ENCODE assay signal across 23 cellular contexts in genomic region chr1:66119148-66119547, GRCh38.
A peak's percentile ranks its signal among the peaks of the same experiment; 100 is the strongest.
DNase-seq lines count a peak whose midpoint lies in the region; ATAC-seq and TF ChIP-seq lines count a peak whose summit lies in the region.
"Had no signal": no experiment of that assay in that cellular context is flagged by ENCODE, and none has a peak within 500 bp of the region (broad histone marks: within the 10 kb centered on the region; RNA-seq: fewer than 3 reads in every experiment).

No MANE protein-coding gene starts in this region.

- no peak for TF ChIP-seq CTCF in dorsolateral prefrontal cortex (IDR thresholded peaks at IDR 0.05 in 54 of 56, conservative IDR thresholded peaks at IDR 0.05 in 2 of 56; ENCODE audit: low read depth in 1 of 56, partially characterized antibody in 56 of 56)

- no peaks in the 10 kb centered on the region for H3K4me1 Mint-ChIP-seq in activated naive CD8-positive, alpha-beta T cell treated with anti-CD3 and anti-CD28 coated beads for 36 hours
- H3K4me1 Mint-ChIP-seq: activated CD4-positive, alpha-beta T cell treated with anti-CD3 and anti-CD28 coated beads, Interleukin-2, amount 10 ng/mL, durations not matched to agents 24 days and 14 days had no signal

- H3K4me3 ChIP-seq in dorsolateral prefrontal cortex: no peak overlapping the region
- H3K4me3 ChIP-seq: esophagus muscularis mucosa, GM23248, right atrium auricular region, vagina had no signal

- DNase-seq in NCI-H1105 (lab: John Stamatoyannopoulos, UW): peak; percentile 4
- no peak for DNase-seq in NCI-H1105 treated with DMSO at 0.1 percent for 48 hours (lab: John Stamatoyannopoulos, UW)
- peak; percentile 72 for DNase-seq in NAMALWA (ENCODE audit: low spot score)
- no peak for DNase-seq in dorsolateral prefrontal cortex
- DNase-seq in SW480 (ENCODE audit: low spot score): no peak
- DNase-seq in NCI-H2171 treated with DMSO at 0.1 percent for 48 hours (lab: John Stamatoyannopoulos, UW): no peak
- no peak for DNase-seq in activated naive CD8-positive, alpha-beta T cell treated with anti-CD3 and anti-CD28 coated beads for 36 hours
- DNase-seq: 8988T; activated CD4-positive, alpha-beta T cell treated with anti-CD3 and anti-CD28 coated beads, Interleukin-2, amount 10 ng/mL, durations not matched to agents 24 days and 14 days; effector memory CD8-positive, alpha-beta T cell; GM23248; kidney; mammary epithelial cell; NCI-H146; NCI-H524; stimulated activated CD4-positive, alpha-beta T cell treated with anti-CD3 and anti-CD28 coated beads, Interleukin-12 subunit alpha, Interleukin-12 subunit beta, amount 100 ng/mL, for 4 hours had no signal

- H3K27me3 Mint-ChIP-seq in activated naive CD8-positive, alpha-beta T cell treated with anti-CD3 and anti-CD28 coated beads for 36 hours: no peaks in the 10 kb centered on the region
- H3K27me3 Mint-ChIP-seq: brain had no signal

- no peak overlapping the region for H3K27ac Mint-ChIP-seq in activated naive CD8-positive, alpha-beta T cell treated with anti-CD3 and anti-CD28 coated beads for 36 hours
- H3K27ac Mint-ChIP-seq: activated CD4-positive, alpha-beta T cell treated with anti-CD3 and anti-CD28 coated beads, Interleukin-2, amount 10 ng/mL, durations not matched to agents 24 days and 14 days; activated T-helper 2 cell treated with anti-CD3 and anti-CD28 coated beads, Interferon-gamma antibody, Interleukin-2, Interleukin-4, amounts not matched to agents 10 μg/mL and 5 μg/mL and 100 μg/mL, durations not matched to agents 14 hours and 24 hours and 36 hours; brain; effector memory CD8-positive, alpha-beta T cell had no signal

- peak overlapping the region in 42 of 59 donors; percentile 1 to 78 (median 44) for H3K27ac ChIP-seq in dorsolateral prefrontal cortex
- H3K27ac ChIP-seq: esophagus muscularis mucosa, GM23248, right atrium auricular region, vagina had no signal

- intact Hi-C loops in dorsolateral prefrontal cortex (cut with DNase I): no loop called here

- ATAC-seq in HG02852 (IDR thresholded peaks at IDR 0.05; ENCODE audit: unreplicated experiment): peak; percentile 56
- ATAC-seq: effector memory CD8-positive, alpha-beta T cell; HepG2 had no signal

- H3K9me3 Mint-ChIP-seq in activated naive CD8-positive, alpha-beta T cell treated with anti-CD3 and anti-CD28 coated beads for 36 hours: peaks cover 1% of the 10 kb centered on the region
- H3K9me3 Mint-ChIP-seq: activated T-helper 2 cell treated with anti-CD3 and anti-CD28 coated beads, Interferon-gamma antibody, Interleukin-2, Interleukin-4, amounts not matched to agents 10 μg/mL and 5 μg/mL and 100 μg/mL, durations not matched to agents 14 hours and 24 hours and 36 hours; effector memory CD8-positive, alpha-beta T cell had no signal

- no peak overlapping the region for H3K4me3 Mint-ChIP-seq in activated naive CD8-positive, alpha-beta T cell treated with anti-CD3 and anti-CD28 coated beads for 36 hours
- H3K4me3 Mint-ChIP-seq: activated CD4-positive, alpha-beta T cell treated with anti-CD3 and anti-CD28 coated beads, Interleukin-2, amount 10 ng/mL, durations not matched to agents 24 days and 14 days; brain; effector memory CD8-positive, alpha-beta T cell had no signal

- no peaks in the 10 kb centered on the region for H3K27me3 ChIP-seq in dorsolateral prefrontal cortex
- H3K27me3 ChIP-seq: esophagus muscularis mucosa, right atrium auricular region, vagina had no signal

- no peaks in the 10 kb centered on the region for H3K36me3 Mint-ChIP-seq in activated naive CD8-positive, alpha-beta T cell treated with anti-CD3 and anti-CD28 coated beads for 36 hours

Comparison
In these comparisons a context has a peak if more than half of its experiments do, and no peak if none do; other contexts are left out.
1. DNase-seq: peak in NCI-H1105 (single experiment) and NAMALWA (single experiment); none in NCI-H1105 treated with DMSO at 0.1 percent for 48 hours (single experiment), dorsolateral prefrontal cortex (0 of 10), SW480 (single experiment), NCI-H2171 treated with DMSO at 0.1 percent for 48 hours (single experiment) and activated naive CD8-positive, alpha-beta T cell treated with anti-CD3 and anti-CD28 coated beads for 36 hours (single experiment).